Comparison of ENCODE assay signal across 8 cellular contexts in genomic region chr5:111550282-111551020, GRCh38. TPM values are rescaled to one million over a fixed set of nuclear protein-coding genes. Genes with fewer than 3 reads are reported as not detected.
A peak's percentile ranks its signal among the peaks of the same experiment; 100 is the strongest.
DNase-seq lines count a peak whose midpoint lies in the region; ATAC-seq and TF ChIP-seq lines count a peak whose summit lies in the region.

No MANE protein-coding gene starts in this region.

- H3K4me3 ChIP-seq in fibroblast of mammary gland (ENCODE audit: control insufficient read depth, low read depth, low read length) (no peak overlapping the region), neural cell (ENCODE audit: low read length) (peak overlapping the region; percentile 20)

- peak; percentile 87 for ATAC-seq in GM21515 (IDR thresholded peaks at IDR 0.05; ENCODE audit: unreplicated experiment)

- no peaks in the 10 kb centered on the region for H3K27me3 ChIP-seq in neural cell (ENCODE audit: insufficient read depth, low read depth, low read length)

- no peaks in the 10 kb centered on the region for H3K9me2 ChIP-seq in neural cell (ENCODE audit: insufficient read depth, low read length)

- DNase-seq in DMS153 (lab: John Stamatoyannopoulos, UW), result peak; percentile 1
- DNase-seq in HuH-7 (ENCODE audit: low spot score), result peak; percentile 34
- DNase-seq in OCI-M2 (lab: John Stamatoyannopoulos, UW; ENCODE audit: unreplicated experiment), result peak; percentile 29
- peak; percentile 56 for DNase-seq in activated T-cell treated with anti-CD3 and anti-CD28 coated beads, Interleukin-2, amount 50 U/mL, for 1 hour
- DNase-seq in fibroblast of mammary gland (ENCODE audit: low read depth), result peak; percentile 99

- H4K20me1 ChIP-seq in neural cell (ENCODE audit: insufficient read depth), result no peaks in the 10 kb centered on the region

- H3K4me2 ChIP-seq in neural cell (ENCODE audit: low read length), result peak overlapping the region; percentile 28

- peak overlapping the region; percentile 80 for H3K27ac Mint-ChIP-seq in stimulated activated naive CD8-positive, alpha-beta T cell treated with anti-CD3 and anti-CD28 coated beads, Interleukin-15, Interleukin-2, amounts not matched to agents 100 ng/mL and 50 ng/mL, for 24 hours

- no peak overlapping the region for H3K9ac ChIP-seq in neural cell (ENCODE audit: low read length)

- no peaks in the 10 kb centered on the region for H3K79me2 ChIP-seq in neural cell (replicated peaks; ENCODE audit: insufficient read depth, low read length)

- no peaks in the 10 kb centered on the region for H3K36me3 Mint-ChIP-seq in stimulated activated naive CD8-positive, alpha-beta T cell treated with anti-CD3 and anti-CD28 coated beads, Interleukin-15, Interleukin-2, amounts not matched to agents 100 ng/mL and 50 ng/mL, for 24 hours (ENCODE audit: low read depth)

- peak; percentile 74 for TF ChIP-seq RAD21 in neural cell (conservative IDR thresholded peaks at IDR 0.05)

- H3K4me3 Mint-ChIP-seq in stimulated activated naive CD8-positive, alpha-beta T cell treated with anti-CD3 and anti-CD28 coated beads, Interleukin-15, Interleukin-2, amounts not matched to agents 100 ng/mL and 50 ng/mL, for 24 hours, result peak overlapping the region; percentile 20

- peaks cover 5% of the 10 kb centered on the region for H3K9me3 Mint-ChIP-seq in stimulated activated naive CD8-positive, alpha-beta T cell treated with anti-CD3 and anti-CD28 coated beads, Interleukin-15, Interleukin-2, amounts not matched to agents 100 ng/mL and 50 ng/mL, for 24 hours

- H3K9me3 ChIP-seq in neural cell (ENCODE audit: low read length), result no peaks in the 10 kb centered on the region

- H3K4me1 Mint-ChIP-seq in stimulated activated naive CD8-positive, alpha-beta T cell treated with anti-CD3 and anti-CD28 coated beads, Interleukin-15, Interleukin-2, amounts not matched to agents 100 ng/mL and 50 ng/mL, for 24 hours (ENCODE audit: low read depth), result peaks cover 42% of the 10 kb centered on the region

- no peaks in the 10 kb centered on the region for H3F3A ChIP-seq in neural cell (ENCODE audit: insufficient read depth, low read length, poor library complexity, severe bottlenecking)

- TF ChIP-seq CTCF in fibroblast of mammary gland (conservative IDR thresholded peaks at IDR 0.05; ENCODE audit: control insufficient read depth, insufficient read depth, low read depth, low read length), result peak; percentile 52
- TF ChIP-seq CTCF in neural cell (IDR thresholded peaks at IDR 0.05; ENCODE audit: poor library complexity, severe bottlenecking), result peak; percentile 75

- H3K36me3 ChIP-seq in neural cell (ENCODE audit: insufficient read depth, low read length), result no peaks in the 10 kb centered on the region

- TF ChIP-seq EP300 in neural cell (conservative IDR thresholded peaks at IDR 0.05; ENCODE audit: poor library complexity, severe bottlenecking), result no peak

- H2AFZ ChIP-seq in neural cell (ENCODE audit: low read depth, low read length), result no peak overlapping the region

- H3K27me3 Mint-ChIP-seq in stimulated activated naive CD8-positive, alpha-beta T cell treated with anti-CD3 and anti-CD28 coated beads, Interleukin-15, Interleukin-2, amounts not matched to agents 100 ng/mL and 50 ng/mL, for 24 hours, result no peaks in the 10 kb centered on the region

- H3K27ac ChIP-seq in neural cell (ENCODE audit: low read length), result peak overlapping the region; percentile 70

TF ChIP-seq in neural cell, 6 proteins besides CTCF, POLR2A, EP300 and RAD21:
- TF ChIP-seq MXI1 (conservative IDR thresholded peaks at IDR 0.05; ENCODE audit: poor library complexity, severe bottlenecking) (no peak), POLR2AphosphoS5 (IDR thresholded peaks at IDR 0.05) (no peak), REST (IDR thresholded peaks at IDR 0.05; ENCODE audit: borderline replicate concordance) (no peak), SMC3 (conservative IDR thresholded peaks at IDR 0.05; ENCODE audit: poor library complexity) (peak; percentile 76)

RNA-seq across cellular contexts. Expression of gene STARD4, which starts 38.1 kb away (rescaled TPM):
- polyA plus RNA-seq in neural cell, result 60.5 and 62.6 TPM in 2 replicates
- polyA minus RNA-seq in neural cell, result 53.3 and 54.8 TPM in 2 replicates

Comparison
In these comparisons a context has a peak if more than half of its experiments do, and no peak if none do; other contexts are left out.
1. DNase-seq: peak in every context shown above with its lines; median percentile 99 in fibroblast of mammary gland; 56 in activated T-cell treated with anti-CD3 and anti-CD28 coated beads, Interleukin-2, amount 50 U/mL, for 1 hour; 34 in HuH-7; 29 in OCI-M2; 1 in DMS153.